In the genomic region with DNA sequence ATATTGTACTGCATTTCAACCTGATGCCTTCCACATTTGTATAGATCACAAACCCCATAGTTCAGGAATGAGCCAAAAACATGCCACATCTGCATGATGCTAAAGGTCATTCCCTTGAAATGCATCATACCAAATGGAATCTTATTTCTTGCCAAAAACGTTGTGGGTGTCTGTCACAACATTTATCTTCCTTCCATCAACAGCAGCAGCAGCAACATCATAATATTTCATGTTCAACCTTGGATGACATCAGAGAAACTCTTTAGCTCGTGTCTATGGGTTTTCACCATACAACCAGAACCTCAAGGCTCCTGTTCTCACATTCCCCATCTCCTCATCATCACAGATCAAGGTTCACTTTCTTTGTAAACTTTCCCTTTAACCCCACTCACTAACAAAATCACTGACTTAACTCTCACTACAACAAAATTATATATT, we compare ENCODE assay signal across 17 cellular contexts.
DNase-seq lines count a peak whose midpoint lies in the region; FAIRE-seq and TF ChIP-seq lines count a peak whose summit lies in the region.
"Had no signal": no experiment of that assay in that cellular context is flagged by ENCODE, and none has a peak within 500 bp of the region (broad histone marks: within the 10 kb centered on the region; RNA-seq: fewer than 3 reads in every experiment).

No MANE protein-coding gene starts in this region.

- no peaks in the 10 kb centered on the region for H3K9me3 ChIP-seq in small intestine (ENCODE audit: control insufficient read depth, low read depth)
- H3K9me3 ChIP-seq: body of pancreas, lower lobe of right lung, sigmoid colon had no signal

- DNase-seq in GM03348 (ENCODE audit: low spot score) = peak; percentile 53
- DNase-seq in RWPE1 (ENCODE audit: low spot score) = peak; percentile 15
- peak; percentile 96 for DNase-seq in fibroblast of mammary gland (ENCODE audit: low read depth)
- peak; percentile 19 for DNase-seq in small intestine
- DNase-seq in type B pancreatic cell (ENCODE audit: extremely low spot score, unreplicated experiment) = no peak
- no peak for DNase-seq in HPDE6-E6E7 (ENCODE audit: extremely low spot score)
- DNase-seq in DMS 273 (lab: John Stamatoyannopoulos, UW; ENCODE audit: unreplicated experiment) = no peak
- DNase-seq: body of pancreas; endodermal cell; hippocampal formation; KG1; lower lobe of right lung; NCI-H187; NCI-H526; nephron progenitor cell; sigmoid colon; stimulated activated naive CD4-positive, alpha-beta T cell treated with Interleukin-2 at 50 U/mL for 16 hours had no signal

- CTCF ChIA-PET in RWPE1 (lab: Yijun Ruan, JAX) = no interaction called here

- no peak for FAIRE-seq in small intestine (lab: Jason Lieb, UNC)

- WGBS in small intestine, 3 donors = 12 to 23% (median 15%) methylated on average over 2 of the region's 2 CpGs

- H3K27ac Mint-ChIP-seq in type B pancreatic cell = no peak overlapping the region
- H3K27ac Mint-ChIP-seq: endodermal cell, nephron progenitor cell had no signal

- H3K4me1 ChIP-seq in small intestine (ENCODE audit: control insufficient read depth in 2 of 2, insufficient read depth in 1 of 2, low read depth in 1 of 2, low read length in 1 of 2) = no peaks in the 10 kb centered on the region
- H3K4me1 ChIP-seq: body of pancreas, lower lobe of right lung, sigmoid colon had no signal

- no peaks in the 10 kb centered on the region for H3K36me3 Mint-ChIP-seq in type B pancreatic cell

- TF ChIP-seq CTCF in RWPE1 (conservative IDR thresholded peaks at IDR 0.05; ENCODE audit: low read depth) = no peak
- TF ChIP-seq CTCF in fibroblast of mammary gland (conservative IDR thresholded peaks at IDR 0.05; ENCODE audit: control insufficient read depth, insufficient read depth, low read depth, low read length) = no peak
- no peak for TF ChIP-seq CTCF in type B pancreatic cell (conservative IDR thresholded peaks at IDR 0.05)

- POLR2A ChIA-PET in RWPE1 (lab: Yijun Ruan, JAX; ENCODE audit: low non-redundant PET) = no interaction called here

- H3K4me3 ChIP-seq in fibroblast of mammary gland (ENCODE audit: control insufficient read depth, low read depth, low read length) (no peak overlapping the region), small intestine (ENCODE audit: low read depth in 1 of 2, low read length in 2 of 2) (no peak overlapping the region)
- H3K4me3 ChIP-seq: body of pancreas, lower lobe of right lung, sigmoid colon had no signal

- H3K4me3 Mint-ChIP-seq in type B pancreatic cell = no peak overlapping the region
- H3K4me3 Mint-ChIP-seq: endodermal cell, nephron progenitor cell had no signal

- no peaks in the 10 kb centered on the region for H3K4me1 Mint-ChIP-seq in type B pancreatic cell (ENCODE audit: unreplicated experiment)
- H3K4me1 Mint-ChIP-seq: endodermal cell, nephron progenitor cell had no signal

- H3K27me3 ChIP-seq in small intestine (ENCODE audit: control insufficient read depth in 2 of 2, insufficient read depth in 2 of 2, low read length in 2 of 2) = no peaks in the 10 kb centered on the region
- H3K27me3 ChIP-seq: body of pancreas, sigmoid colon had no signal

- H3K27me3 Mint-ChIP-seq in type B pancreatic cell = peaks cover 6% of the 10 kb centered on the region

- H3K9me3 Mint-ChIP-seq in type B pancreatic cell = peaks cover 15% of the 10 kb centered on the region

- H3K36me3 ChIP-seq in small intestine (ENCODE audit: control insufficient read depth in 2 of 2, insufficient read depth in 2 of 2, low read length in 2 of 2) = no peaks in the 10 kb centered on the region
- H3K36me3 ChIP-seq: lower lobe of right lung, sigmoid colon had no signal

- H3K27ac ChIP-seq in RWPE1 = no peak overlapping the region
- no peak overlapping the region for H3K27ac ChIP-seq in small intestine (ENCODE audit: low read depth in 1 of 2, low read length in 1 of 2)
- H3K27ac ChIP-seq: body of pancreas, lower lobe of right lung, sigmoid colon had no signal

Comparison
In these comparisons a context has a peak if more than half of its experiments do, and no peak if none do; other contexts are left out.
1. DNase-seq: peak in GM03348 (single experiment), RWPE1 (single experiment), fibroblast of mammary gland (single experiment) and small intestine (single experiment); none in type B pancreatic cell (single experiment), HPDE6-E6E7 (single experiment) and DMS 273 (single experiment).